8 cellular contexts compared by ENCODE assay signal in the genomic region with DNA sequence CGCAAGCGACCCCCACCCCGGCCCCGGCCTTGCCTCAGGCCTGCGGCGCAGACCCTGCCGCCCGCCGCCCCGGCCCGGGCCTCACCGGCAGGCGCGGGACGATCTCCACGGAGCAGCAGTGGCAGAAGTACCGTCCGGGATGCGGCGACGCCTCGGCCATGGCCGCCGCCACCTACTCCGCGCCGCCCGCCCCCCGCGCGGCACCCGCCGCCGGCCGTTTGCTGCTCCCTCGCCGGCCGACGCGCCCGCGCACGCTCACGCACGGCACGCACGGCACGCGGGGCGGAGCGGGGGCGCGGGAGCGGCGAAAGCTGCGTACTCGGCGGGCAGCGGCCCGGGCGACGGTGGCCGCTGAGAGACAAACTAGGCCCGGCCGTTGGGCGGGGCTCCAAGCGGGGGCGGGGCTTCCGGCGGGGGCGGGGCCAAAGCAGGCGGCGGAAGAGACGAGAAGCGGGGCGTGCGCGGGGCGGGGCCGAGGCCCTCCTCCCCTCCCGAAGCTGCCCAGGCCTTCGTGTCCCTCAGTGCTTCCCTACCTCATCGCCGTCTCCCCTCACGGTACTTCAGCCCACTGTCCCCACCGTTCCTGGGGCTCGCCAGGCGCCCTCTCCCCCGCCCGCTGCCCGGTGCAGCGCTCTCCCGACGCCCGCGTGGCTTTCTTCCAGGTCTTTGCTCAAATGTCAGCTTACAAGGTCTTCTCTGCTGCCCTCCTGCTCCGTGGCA. TPM values are rescaled to one million over a fixed set of nuclear protein-coding genes. Genes with fewer than 3 reads are reported as not detected.
DNase-seq lines count a peak whose midpoint lies in the region; ATAC-seq and TF ChIP-seq lines count a peak whose summit lies in the region.

A gene (minus strand): TSS at position 253 of the 720 bp plus-strand sequence. CDS start 93 bp downstream, at position 160.

- peak; percentile 56 for ATAC-seq in GM18909 (IDR thresholded peaks at IDR 0.05; ENCODE audit: poor library complexity, unreplicated experiment)
- peak; percentile 58 for ATAC-seq in HG03342 (IDR thresholded peaks at IDR 0.05; ENCODE audit: unreplicated experiment)

- H3K4me3 Mint-ChIP-seq in chondrocyte (ENCODE audit: unreplicated experiment), result peak within 1 kb of the TSS; percentile 78

- no peaks in the 10 kb centered on the region for H3K9me3 Mint-ChIP-seq in chondrocyte (ENCODE audit: low read depth)

- no peaks in the 10 kb centered on the region for H3K36me3 Mint-ChIP-seq in chondrocyte (ENCODE audit: low read depth)

- no peak for TF ChIP-seq CTCF in chondrocyte (IDR thresholded peaks at IDR 0.05)
- no peak for TF ChIP-seq CTCF in kidney epithelial cell (IDR thresholded peaks at IDR 0.05; ENCODE audit: insufficient read depth, low read length, poor library complexity, severe bottlenecking)

- in situ Hi-C loops in ACHN (cut with HindIII; ENCODE audit: low pct_ligation_motif_present, low pct_unique_long_range_greater_than_20kb, low sequenced_read_pairs), result no loop called here

- no peaks in the 10 kb centered on the region for H3K27me3 ChIP-seq in kidney epithelial cell (ENCODE audit: control insufficient read depth, insufficient read depth, low read length)

- H3K27ac Mint-ChIP-seq in chondrocyte (ENCODE audit: unreplicated experiment), result peak within 1 kb of the TSS; percentile 80

- peak within 1 kb of the TSS; percentile 95 for H3K4me3 ChIP-seq in kidney epithelial cell (ENCODE audit: low read depth, low read length)

- H3K27me3 Mint-ChIP-seq in chondrocyte (ENCODE audit: low read depth), result no peaks in the 10 kb centered on the region

- H3K36me3 ChIP-seq in kidney epithelial cell (ENCODE audit: control insufficient read depth, insufficient read depth, low read length), result no peaks in the 10 kb centered on the region

- DNase-seq in ACHN, result peak; percentile 84
- peak; percentile 80 for DNase-seq in NCI-H460 (ENCODE audit: extremely low read depth, low read depth)
- peak; percentile 96 to 97 for DNase-seq in activated CD4-positive, alpha-beta T cell treated with anti-CD3 and anti-CD28 coated beads for 24 hours (ENCODE audit: low read depth in 2 of 2)
- no peak for DNase-seq in chondrocyte (ENCODE audit: low spot score)
- DNase-seq in kidney epithelial cell (ENCODE audit: low read depth), result no peak
- DNase-seq in stimulated activated CD4-positive, alpha-beta T cell treated with anti-CD3 and anti-CD28 coated beads, Interleukin-15, amount 100 ng/mL, for 24 hours, result peak; percentile 93

- H3K4me1 Mint-ChIP-seq in chondrocyte (ENCODE audit: low read depth), result peaks cover 40% of the 10 kb centered on the region

RNA-seq across cellular contexts. Expression of the gene that starts here (rescaled TPM):
- total RNA-seq in NCI-H460 (2014; rRNA removed; shearing (Covaris generic)), result 27.0 and 33.5 TPM in 2 replicates
- 72.7 and 84.5 TPM in 2 replicates for polyA plus RNA-seq in NCI-H460 (2014; cell fraction: nucleus; rRNA removed)
- total RNA-seq in chondrocyte, result 29.3 to 36.3 TPM (median 29.5 TPM) in 3 replicates
- 77.6 and 107 TPM in 2 replicates for total RNA-seq in kidney epithelial cell

Comparison
In these comparisons a context has a peak if more than half of its experiments do, and no peak if none do; other contexts are left out.
1. DNase-seq: peak in ACHN (single experiment), NCI-H460 (single experiment), activated CD4-positive, alpha-beta T cell treated with anti-CD3 and anti-CD28 coated beads for 24 hours (2 of 2) and stimulated activated CD4-positive, alpha-beta T cell treated with anti-CD3 and anti-CD28 coated beads, Interleukin-15, amount 100 ng/mL, for 24 hours (single experiment); none in chondrocyte (single experiment) and kidney epithelial cell (single experiment).